26 cellular contexts compared by ENCODE assay signal in genomic region chrX:14056201-14056600, GRCh38. TPM values are rescaled to one million over a fixed set of nuclear protein-coding genes. Genes with fewer than 3 reads are reported as not detected.
DNase-seq lines count a peak whose midpoint lies in the region; ATAC-seq lines count a peak whose summit lies in the region.
"Had no signal": no experiment of that assay in that cellular context is flagged by ENCODE, and none has a peak within 500 bp of the region (broad histone marks: within the 10 kb centered on the region; RNA-seq: fewer than 3 reads in every experiment).

No MANE protein-coding gene starts in this region.

- DNase-seq in EH (ENCODE audit: low read depth) (peak; percentile 38), amniotic epithelial cell (ENCODE audit: low read depth) (peak; percentile 24), fibroblast of peridontal ligament (ENCODE audit: extremely low read depth) (peak; percentile 45), renal cortical epithelial cell (ENCODE audit: low read depth) (peak; percentile 2), SHP77 (lab: John Stamatoyannopoulos, UW) (no peak)
- DNase-seq in effector CD4-positive, alpha-beta T cell: no peak
- DNase-seq: AML-193; CD4-positive, alpha-beta T cell; COR-L47; DMS53; EL; GDM1; GOT3; HCEC 1CT; KG1; MG63; NCI-H1048; NCI-H1417 treated with DMSO at 0.1 percent for 48 hours; NCI-H1694 treated with DMSO at 0.1 percent for 48 hours; NCI-H2081; NCI-H2227 treated with DMSO at 0.1 percent for 48 hours; NCI-H526 treated with DMSO at 0.1 percent for 48 hours; RPMI8226; SHP77 treated with DMSO at 0.1 percent for 48 hours had no signal

- no peak for ATAC-seq in GM18520 (IDR thresholded peaks at IDR 0.05; ENCODE audit: unreplicated experiment)
- no peak for ATAC-seq in GM18907 (IDR thresholded peaks at IDR 0.05; ENCODE audit: unreplicated experiment)

RNA-seq across cellular contexts. Expression of gene GEMIN8, which starts 26.5 kb away (rescaled TPM):
- 13.4 and 26.7 TPM in 2 replicates for total RNA-seq in renal cortical epithelial cell

Comparison
In these comparisons a context has a peak if more than half of its experiments do, and no peak if none do; other contexts are left out.
1. DNase-seq: peak in EH (single experiment), amniotic epithelial cell (single experiment), fibroblast of peridontal ligament (single experiment) and renal cortical epithelial cell (single experiment); none in SHP77 (0 of 2) and effector CD4-positive, alpha-beta T cell (single experiment).